In genomic region chr16:68289621-68290329, GRCh38 we compare ENCODE assay signal across 8 cellular contexts. TPM values are rescaled to one million over a fixed set of nuclear protein-coding genes. Genes with fewer than 3 reads are reported as not detected.
DNase-seq lines count a peak whose midpoint lies in the region; ATAC-seq and TF ChIP-seq lines count a peak whose summit lies in the region.

No MANE protein-coding gene starts in this region.

- intact Hi-C loops in lower leg skin (cut with DNase I; ENCODE audit: low total_unique reads), result no loop called here

- no peaks in the 10 kb centered on the region for H3K27me3 Mint-ChIP-seq in CD4-positive, CD25-positive, alpha-beta regulatory T cell
- no peaks in the 10 kb centered on the region for H3K27me3 Mint-ChIP-seq in activated T-helper 17 cell treated with anti-CD3 and anti-CD28 coated beads, Interleukin-2, amount 50 U/mL, for 72 hours
- peaks cover 4% of the 10 kb centered on the region for H3K27me3 Mint-ChIP-seq in nephron progenitor cell (ENCODE audit: low read depth, poor library complexity)

- H3K4me1 Mint-ChIP-seq in CD4-positive, CD25-positive, alpha-beta regulatory T cell, result peaks cover 22 to 93% (median 67%) of the 10 kb centered on the region in 4 donors
- H3K4me1 Mint-ChIP-seq in activated T-helper 17 cell treated with anti-CD3 and anti-CD28 coated beads, Interleukin-2, amount 50 U/mL, for 72 hours, result peaks cover 59% of the 10 kb centered on the region
- H3K4me1 Mint-ChIP-seq in nephron progenitor cell, result peaks cover 13% of the 10 kb centered on the region

- TF ChIP-seq CTCF in HL-60 (IDR thresholded peaks at IDR 0.05; ENCODE audit: insufficient read depth, low read length) (no peak), nephron progenitor cell (IDR thresholded peaks at IDR 0.05) (no peak), lower leg skin (IDR thresholded peaks at IDR 0.05) (no peak), RWPE1 (conservative IDR thresholded peaks at IDR 0.05; ENCODE audit: low read depth) (no peak)

- peak; percentile 66 to 71 for ATAC-seq in CD4-positive, CD25-positive, alpha-beta regulatory T cell (ENCODE audit: low read depth in 2 of 2)
- peak; percentile 67 for ATAC-seq in GM19467 (IDR thresholded peaks at IDR 0.05; ENCODE audit: unreplicated experiment)
- ATAC-seq in activated T-helper 17 cell treated with anti-CD3 and anti-CD28 coated beads, Interleukin-2, amount 50 U/mL, for 72 hours (replicated peaks), result peak; percentile 88
- no peak for ATAC-seq in HG02840 (IDR thresholded peaks at IDR 0.05; ENCODE audit: low FRiP score, unreplicated experiment)

- H3K4me1 ChIP-seq in CD4-positive, CD25-positive, alpha-beta regulatory T cell (ENCODE audit: control insufficient read depth, insufficient read depth, low read length, poor library complexity, severe bottlenecking), result peaks cover 81% of the 10 kb centered on the region

- peak; percentile 25 to 74 (median 40) for DNase-seq in CD4-positive, CD25-positive, alpha-beta regulatory T cell
- DNase-seq in HL-60 (ENCODE audit: low read depth in 1 of 2, low spot score in 1 of 2) (peak in 1 of 2 experiments; percentile 58), nephron progenitor cell (no peak), lower leg skin (ENCODE audit: low spot score in 2 of 2) (no peak), RWPE1 (ENCODE audit: low spot score) (no peak)

- TF ChIP-seq POLR2A in lower leg skin (IDR thresholded peaks at IDR 0.05), result no peak

- H3K36me3 Mint-ChIP-seq in CD4-positive, CD25-positive, alpha-beta regulatory T cell, result peaks cover 55% of the 10 kb centered on the region
- H3K36me3 Mint-ChIP-seq in activated T-helper 17 cell treated with anti-CD3 and anti-CD28 coated beads, Interleukin-2, amount 50 U/mL, for 72 hours (ENCODE audit: low read depth), result peaks cover 94% of the 10 kb centered on the region
- H3K36me3 Mint-ChIP-seq in nephron progenitor cell (ENCODE audit: low read depth), result peaks cover 40% of the 10 kb centered on the region

- CTCF ChIA-PET in RWPE1 (lab: Yijun Ruan, JAX), result interaction anchor here (0.7 kb wide), 1 partner anchor 39 kb away, joined by 3 read pairs; no protein-coding TSS in a partner anchor

- peak overlapping the region; percentile 61 for H3K4me3 ChIP-seq in CD4-positive, CD25-positive, alpha-beta regulatory T cell (ENCODE audit: low read depth, low read length)
- no peak overlapping the region for H3K4me3 ChIP-seq in HL-60 (replicated peaks; ENCODE audit: insufficient read depth, low read length)
- H3K4me3 ChIP-seq in lower leg skin (ENCODE audit: low read depth, poor library complexity, severe bottlenecking), result no peak overlapping the region

- H3K36me3 ChIP-seq in CD4-positive, CD25-positive, alpha-beta regulatory T cell (ENCODE audit: control insufficient read depth, insufficient read depth, low read length), result peaks cover 51% of the 10 kb centered on the region

- H3K27ac Mint-ChIP-seq in CD4-positive, CD25-positive, alpha-beta regulatory T cell, result peak overlapping the region; percentile 89 to 99 (median 92)
- peak overlapping the region; percentile 88 for H3K27ac Mint-ChIP-seq in activated T-helper 17 cell treated with anti-CD3 and anti-CD28 coated beads, Interleukin-2, amount 50 U/mL, for 72 hours
- H3K27ac Mint-ChIP-seq in nephron progenitor cell, result peak overlapping the region; percentile 30

- H3K27ac ChIP-seq in CD4-positive, CD25-positive, alpha-beta regulatory T cell (ENCODE audit: insufficient read depth, low read length, poor library complexity, severe bottlenecking), result peak overlapping the region; percentile 74
- peak overlapping the region; percentile 9; the same call in 1 of the 2 replicates for H3K27ac ChIP-seq in HL-60 (replicated peaks)
- no peak overlapping the region for H3K27ac ChIP-seq in RWPE1

- peak overlapping the region; percentile 58 to 85 (median 68) for H3K4me3 Mint-ChIP-seq in CD4-positive, CD25-positive, alpha-beta regulatory T cell
- peak overlapping the region; percentile 79 for H3K4me3 Mint-ChIP-seq in activated T-helper 17 cell treated with anti-CD3 and anti-CD28 coated beads, Interleukin-2, amount 50 U/mL, for 72 hours
- H3K4me3 Mint-ChIP-seq in nephron progenitor cell, result no peak overlapping the region

- no peaks in the 10 kb centered on the region for H3K9me3 ChIP-seq in CD4-positive, CD25-positive, alpha-beta regulatory T cell (ENCODE audit: control insufficient read depth in 2 of 2, low read length in 2 of 2)

- H3K9me3 Mint-ChIP-seq in CD4-positive, CD25-positive, alpha-beta regulatory T cell, result no peaks in the 10 kb centered on the region
- no peaks in the 10 kb centered on the region for H3K9me3 Mint-ChIP-seq in activated T-helper 17 cell treated with anti-CD3 and anti-CD28 coated beads, Interleukin-2, amount 50 U/mL, for 72 hours
- no peaks in the 10 kb centered on the region for H3K9me3 Mint-ChIP-seq in nephron progenitor cell

- POLR2A ChIA-PET in RWPE1 (lab: Yijun Ruan, JAX; ENCODE audit: low non-redundant PET), result no interaction called here

- no peaks in the 10 kb centered on the region for H3K27me3 ChIP-seq in CD4-positive, CD25-positive, alpha-beta regulatory T cell (ENCODE audit: control insufficient read depth, insufficient read depth, low read length)
- no peaks in the 10 kb centered on the region for H3K27me3 ChIP-seq in HL-60 (ENCODE audit: insufficient read depth, poor library complexity, severe bottlenecking)

- WGBS in lower leg skin, 2 donors, result 65 to 80% methylated on average over 4 of the region's 4 CpGs

RNA-seq across cellular contexts. Expression of gene SLC7A6OS, which starts 21.0 kb away (rescaled TPM):
- total RNA-seq in CD4-positive, CD25-positive, alpha-beta regulatory T cell, result 38.4 TPM
- 10 to 100 TPM; 23.7 to 28.0 (median 26.8) TPM for polyA plus RNA-seq in CD4-positive, CD25-positive, alpha-beta regulatory T cell
- total RNA-seq in activated T-helper 17 cell treated with anti-CD3 and anti-CD28 coated beads, Interleukin-2, amount 50 U/mL, for 72 hours, result 10 to 100 TPM; 21.3 to 21.8 TPM
- total RNA-seq in lower leg skin, result 10 to 100 TPM; 10.1 to 14.9 (median 11.0) TPM

RNA-seq across cellular contexts. Expression of gene PRMT7, which starts 21.0 kb away (rescaled TPM):
- 53.8 TPM for total RNA-seq in CD4-positive, CD25-positive, alpha-beta regulatory T cell
- 10 to 100 TPM; 32.4 to 34.8 (median 34.1) TPM for polyA plus RNA-seq in CD4-positive, CD25-positive, alpha-beta regulatory T cell
- total RNA-seq in activated T-helper 17 cell treated with anti-CD3 and anti-CD28 coated beads, Interleukin-2, amount 50 U/mL, for 72 hours, result 10 to 100 TPM; 53.3 to 57.8 TPM
- total RNA-seq in lower leg skin, result 10 to 100 TPM; 29.9 to 62.4 (median 45.9) TPM

RNA-seq across cellular contexts. Expression of gene SLC7A6, which starts 25.4 kb away (rescaled TPM):
- total RNA-seq in CD4-positive, CD25-positive, alpha-beta regulatory T cell, result 141 TPM
- 10 to 100 TPM; 10.7 to 21.4 (median 17.4) TPM for polyA plus RNA-seq in CD4-positive, CD25-positive, alpha-beta regulatory T cell
- total RNA-seq in activated T-helper 17 cell treated with anti-CD3 and anti-CD28 coated beads, Interleukin-2, amount 50 U/mL, for 72 hours, result 10 to 100 TPM; 65.6 to 99.0 TPM
- 10 to 100 TPM; 23.4 to 55.6 (median 37.4) TPM for total RNA-seq in lower leg skin

RNA-seq across cellular contexts. Expression of gene PLA2G15, which starts 44.6 kb away (rescaled TPM):
- total RNA-seq in CD4-positive, CD25-positive, alpha-beta regulatory T cell, result 9.4 TPM
- polyA plus RNA-seq in CD4-positive, CD25-positive, alpha-beta regulatory T cell, result 10 to 100 TPM in 1 of 4 donors, 1 to 10 TPM in 3; 7.5 to 10.3 (median 8.8) TPM
- 10 to 100 TPM; 11.2 to 15.5 TPM for total RNA-seq in activated T-helper 17 cell treated with anti-CD3 and anti-CD28 coated beads, Interleukin-2, amount 50 U/mL, for 72 hours
- total RNA-seq in lower leg skin, result 10 to 100 TPM; 16.4 to 28.6 (median 22.3) TPM

RNA-seq across cellular contexts. Expression of gene ESRP2, which starts 53.8 kb away (rescaled TPM):
- not detected for total RNA-seq in CD4-positive, CD25-positive, alpha-beta regulatory T cell
- under 1 TPM; 0.10 to 0.99 (median 0.33) TPM for polyA plus RNA-seq in CD4-positive, CD25-positive, alpha-beta regulatory T cell
- total RNA-seq in activated T-helper 17 cell treated with anti-CD3 and anti-CD28 coated beads, Interleukin-2, amount 50 U/mL, for 72 hours, result under 1 TPM; 0.13 to 0.15 TPM
- 100 to 1,000 TPM in 2 of 4 donors, 10 to 100 TPM in 2; 84.3 to 120 (median 97.2) TPM for total RNA-seq in lower leg skin

Comparison
In these comparisons a context has a peak if more than half of its experiments do, and no peak if none do; other contexts are left out.
1. DNase-seq: peak in CD4-positive, CD25-positive, alpha-beta regulatory T cell (3 of 3); none in nephron progenitor cell (single experiment), lower leg skin (0 of 2) and RWPE1 (single experiment).
2. H3K27ac Mint-ChIP-seq: peak in every context shown above with its lines; median percentile 92 in CD4-positive, CD25-positive, alpha-beta regulatory T cell; 88 in activated T-helper 17 cell treated with anti-CD3 and anti-CD28 coated beads, Interleukin-2, amount 50 U/mL, for 72 hours; 30 in nephron progenitor cell.